Comparison of ENCODE assay signal across 1 cellular context in genomic region chr16:1282275-1282995, GRCh38.
A peak's percentile ranks its signal among the peaks of the same experiment; 100 is the strongest.
TF ChIP-seq lines count a peak whose summit lies in the region.

No MANE protein-coding gene starts in this region.

TF ChIP-seq in HepG2, 621 proteins besides CTCF, POLR2A, EP300 and RAD21:
- TF ChIP-seq ZNF136 (CRISPR knock-in tag; IDR thresholded peaks at IDR 0.05; ENCODE audit: low read depth) (no peak), FOXK1 (CRISPR knock-in tag; IDR thresholded peaks at IDR 0.05; ENCODE audit: borderline replicate concordance, low read depth) (no peak), ZBTB26 (CRISPR knock-in tag; IDR thresholded peaks at IDR 0.05; ENCODE audit: borderline replicate concordance) (no peak), STAG1 (CRISPR knock-in tag; IDR thresholded peaks at IDR 0.05) (0 out of 2 replicates have a peak, but pooled peaks have one; percentile 11), CEBPB (IDR thresholded peaks at IDR 0.05; ENCODE audit: borderline replicate concordance, low read depth, low read length) (no peak), CC2D1A (CRISPR knock-in tag; IDR thresholded peaks at IDR 0.05) (no peak), POLR2G (IDR thresholded peaks at IDR 0.05; ENCODE audit: low read depth, low read length) (no peak), ZNF230 (CRISPR knock-in tag; IDR thresholded peaks at IDR 0.05) (no peak)
